In the genomic region with DNA sequence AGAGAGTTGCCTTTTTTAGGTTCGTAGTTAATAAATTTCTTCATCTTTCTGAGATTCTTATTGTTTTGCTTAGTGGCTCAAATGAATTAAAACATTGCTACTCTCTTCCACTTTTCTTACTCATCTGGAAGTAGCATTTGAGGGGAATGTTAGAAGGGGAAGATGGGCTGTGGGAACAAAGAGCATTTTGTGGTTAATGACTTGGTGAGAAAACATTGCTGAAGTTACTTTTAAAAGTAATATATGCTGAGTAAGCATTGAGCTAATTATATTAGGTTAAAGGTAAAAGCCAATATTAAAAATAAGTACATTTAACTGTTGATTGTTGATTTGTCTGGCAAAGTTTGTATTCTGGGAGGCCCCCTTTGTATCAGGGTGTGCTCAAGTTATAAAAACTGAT, we compare ENCODE assay signal across 9 cellular contexts. TPM values are rescaled to one million over a fixed set of nuclear protein-coding genes. Genes with fewer than 3 reads are reported as not detected.
DNase-seq lines count a peak whose midpoint lies in the region; ATAC-seq and TF ChIP-seq lines count a peak whose summit lies in the region.
"Had no signal": no experiment of that assay in that cellular context is flagged by ENCODE, and none has a peak within 500 bp of the region (broad histone marks: within the 10 kb centered on the region; RNA-seq: fewer than 3 reads in every experiment).

No MANE protein-coding gene starts in this region.

- no peaks in the 10 kb centered on the region for H3K27me3 ChIP-seq in OCI-LY3 (ENCODE audit: low read depth, low read length)
- H3K27me3 ChIP-seq in osteoblast (ENCODE audit: insufficient read depth, low read length) = no peaks in the 10 kb centered on the region
- no peaks in the 10 kb centered on the region for H3K27me3 ChIP-seq in upper lobe of left lung

- H2AFZ ChIP-seq in OCI-LY3 (ENCODE audit: low read depth, low read length) = no peak overlapping the region
- H2AFZ ChIP-seq in osteoblast (ENCODE audit: low read length) = no peak overlapping the region

- H3K9me3 Mint-ChIP-seq in T-helper 1 cell treated with Interleukin-12 subunit alpha and Interleukin-12 subunit beta and Interleukin-4 antibody, amounts not matched to agents 30 μg/mL and 1 μg/mL, for 36 hours = no peaks in the 10 kb centered on the region

- no peaks in the 10 kb centered on the region for H3K27me3 Mint-ChIP-seq in T-helper 1 cell treated with Interleukin-12 subunit alpha and Interleukin-12 subunit beta and Interleukin-4 antibody, amounts not matched to agents 30 μg/mL and 1 μg/mL, for 36 hours (ENCODE audit: low read depth)

- peak overlapping the region; percentile 38 for H3K4me3 Mint-ChIP-seq in T-helper 1 cell treated with Interleukin-12 subunit alpha and Interleukin-12 subunit beta and Interleukin-4 antibody, amounts not matched to agents 30 μg/mL and 1 μg/mL, for 36 hours

- H3K4me2 ChIP-seq in OCI-LY3 (ENCODE audit: low read length) = peak overlapping the region; percentile 24
- peak overlapping the region; percentile 87 for H3K4me2 ChIP-seq in osteoblast (ENCODE audit: insufficient read depth, low read length)

- H3K36me3 ChIP-seq in OCI-LY3 (replicated peaks; ENCODE audit: low read depth, low read length) = peaks cover 52% of the 10 kb centered on the region
- peaks cover 27% of the 10 kb centered on the region for H3K36me3 ChIP-seq in osteoblast (ENCODE audit: insufficient read depth, low read length)
- H3K36me3 ChIP-seq in upper lobe of left lung = peaks cover 0 to 31% (median 8%) of the 10 kb centered on the region in 4 donors

- TF ChIP-seq EP300 in upper lobe of left lung (IDR thresholded peaks at IDR 0.05) = no peak

- H3K27ac ChIP-seq in OCI-LY3 (ENCODE audit: low read length) (no peak overlapping the region), osteoblast (ENCODE audit: low read depth, low read length) (peak overlapping the region; percentile 49), upper lobe of left lung (no peak overlapping the region)
- H3K27ac ChIP-seq: epithelial cell of prostate had no signal

- H3K9me3 ChIP-seq in OCI-LY3 (ENCODE audit: insufficient read depth, low read length) (no peaks in the 10 kb centered on the region), osteoblast (ENCODE audit: low read depth, low read length) (no peaks in the 10 kb centered on the region), upper lobe of left lung (no peaks in the 10 kb centered on the region)

- peaks cover 98% of the 10 kb centered on the region for H4K20me1 ChIP-seq in OCI-LY3 (ENCODE audit: insufficient read depth, low read length)
- peaks cover 98% of the 10 kb centered on the region for H4K20me1 ChIP-seq in osteoblast (ENCODE audit: insufficient read depth, low read length)

- WGBS in upper lobe of left lung, 2 donors = 14 to 31% methylated on average over 1 of the region's 1 CpG

- H3K4me1 ChIP-seq in OCI-LY3 (ENCODE audit: low read length) = peaks cover 41% of the 10 kb centered on the region
- peaks cover 65% of the 10 kb centered on the region for H3K4me1 ChIP-seq in osteoblast (ENCODE audit: insufficient read depth, low read length)
- peaks cover 62 to 75% (median 63%) of the 10 kb centered on the region in 4 donors for H3K4me1 ChIP-seq in upper lobe of left lung

- H3K9ac ChIP-seq in OCI-LY3 (ENCODE audit: low read length) = no peak overlapping the region

- peaks cover 40% of the 10 kb centered on the region for H3K4me1 Mint-ChIP-seq in T-helper 1 cell treated with Interleukin-12 subunit alpha and Interleukin-12 subunit beta and Interleukin-4 antibody, amounts not matched to agents 30 μg/mL and 1 μg/mL, for 36 hours (ENCODE audit: low read depth)

- H3K36me3 Mint-ChIP-seq in T-helper 1 cell treated with Interleukin-12 subunit alpha and Interleukin-12 subunit beta and Interleukin-4 antibody, amounts not matched to agents 30 μg/mL and 1 μg/mL, for 36 hours (ENCODE audit: low read depth) = peaks cover 26% of the 10 kb centered on the region

- H3K79me2 ChIP-seq in OCI-LY3 (ENCODE audit: low read length) (peaks cover 100% of the 10 kb centered on the region), osteoblast (ENCODE audit: insufficient read depth, low read length) (peaks cover 100% of the 10 kb centered on the region)

- no peak for ATAC-seq in HG03175 (IDR thresholded peaks at IDR 0.05; ENCODE audit: unreplicated experiment)
- no peak for ATAC-seq in upper lobe of left lung (ENCODE audit: low FRiP score in 2 of 2)

- H3K4me3 ChIP-seq in OCI-LY3 (ENCODE audit: low read length) (no peak overlapping the region), choroid plexus epithelial cell (ENCODE audit: low read depth, low read length) (no peak overlapping the region), osteoblast (ENCODE audit: insufficient read depth, low read length) (no peak overlapping the region), upper lobe of left lung (no peak overlapping the region)

- TF ChIP-seq CTCF in OCI-LY3 (IDR thresholded peaks at IDR 0.05; ENCODE audit: low read depth, low read length) = no peak
- no peak for TF ChIP-seq CTCF in choroid plexus epithelial cell (conservative IDR thresholded peaks at IDR 0.05; ENCODE audit: low read depth, low read length)
- no peak for TF ChIP-seq CTCF in osteoblast (IDR thresholded peaks at IDR 0.05; ENCODE audit: extremely low read depth, low read depth, low read length)
- TF ChIP-seq CTCF in upper lobe of left lung (IDR thresholded peaks at IDR 0.05) = no peak

- TF ChIP-seq POLR2A in upper lobe of left lung (IDR thresholded peaks at IDR 0.05) = no peak

- DNase-seq in T-helper 1 cell (no peak), choroid plexus epithelial cell (ENCODE audit: low read depth) (peak; percentile 76), osteoblast (ENCODE audit: insufficient read length, low spot score, missing footprints) (no peak), GM19238 (ENCODE audit: insufficient read length, low spot score) (no peak), upper lobe of left lung (no peak)

- peak overlapping the region; percentile 34 for H3K27ac Mint-ChIP-seq in T-helper 1 cell treated with Interleukin-12 subunit alpha and Interleukin-12 subunit beta and Interleukin-4 antibody, amounts not matched to agents 30 μg/mL and 1 μg/mL, for 36 hours

RNA-seq across cellular contexts. Expression of a gene that starts 5.7 kb away (rescaled TPM):
- total RNA-seq in osteoblast (446 and 456 TPM in 2 replicates), upper lobe of left lung (100 to 1,000 TPM; 202 to 462 (median 292) TPM)
